ENCODE assay signal across 8 cellular contexts in genomic region chr5:54534306-54534705, GRCh38. TPM values are rescaled to one million over a fixed set of nuclear protein-coding genes. Genes with fewer than 3 reads are reported as not detected.
DNase-seq lines count a peak whose midpoint lies in the region; ATAC-seq and TF ChIP-seq lines count a peak whose summit lies in the region.
"Had no signal": no experiment of that assay in that cellular context is flagged by ENCODE, and none has a peak within 500 bp of the region (broad histone marks: within the 10 kb centered on the region; RNA-seq: fewer than 3 reads in every experiment).

No MANE protein-coding gene starts in this region.

- no peak overlapping the region for H3K4me3 ChIP-seq in adrenal gland
- H3K4me3 ChIP-seq in fibroblast of lung (replicated peaks in 1 of 4; ENCODE audit: control extremely low read depth in 1 of 4, insufficient read depth in 1 of 4, low read depth in 3 of 4, low read length in 4 of 4), result no peak overlapping the region
- no peak overlapping the region for H3K4me3 ChIP-seq in transverse colon

- no peaks in the 10 kb centered on the region for H3K27me3 Mint-ChIP-seq in neural crest cell (ENCODE audit: low read depth)

- peaks cover 93% of the 10 kb centered on the region for H3K79me2 ChIP-seq in fibroblast of lung (ENCODE audit: control insufficient read depth, insufficient read depth, low read length)

- peak overlapping the region; percentile 85 for H3K27ac Mint-ChIP-seq in neural crest cell (ENCODE audit: unreplicated experiment)

- no peak overlapping the region for H3K9ac ChIP-seq in fibroblast of lung (ENCODE audit: insufficient read depth, low read length)

- H3K4me3 Mint-ChIP-seq in neural crest cell, result peak overlapping the region; percentile 52

- in situ Hi-C loops in transverse colon (cut with MboI; ENCODE audit: low pct_ligation_motif_present in 1 of 4, low pct_unique_long_range_greater_than_20kb in 1 of 4, low sequenced_read_pairs in 3 of 4), result no loop called here

- no peak overlapping the region for H2AFZ ChIP-seq in fibroblast of lung (ENCODE audit: low read length)

- H3K9me3 ChIP-seq in adrenal gland (replicated peaks in 1 of 3) (no peaks in the 10 kb centered on the region), fibroblast of lung (ENCODE audit: control insufficient read depth, insufficient read depth, low read depth, low read length) (no peaks in the 10 kb centered on the region), transverse colon (no peaks in the 10 kb centered on the region)

- intact Hi-C loops in adrenal gland (cut with DNase I), result no loop called here
- intact Hi-C loops in transverse colon (cut with DNase I; ENCODE audit: low total_unique reads), result no loop called here

- TF ChIP-seq POLR2A in adrenal gland (IDR thresholded peaks at IDR 0.05) (no peak), transverse colon (IDR thresholded peaks at IDR 0.05) (no peak)

- H3K36me3 ChIP-seq in adrenal gland (replicated peaks in 1 of 2) (no peaks in the 10 kb centered on the region), fibroblast of lung (ENCODE audit: control insufficient read depth, insufficient read depth, low read length) (peaks cover 3% of the 10 kb centered on the region), transverse colon (no peaks in the 10 kb centered on the region)

- peaks cover 33% of the 10 kb centered on the region for H3K4me1 Mint-ChIP-seq in neural crest cell

- DNase-seq in adrenal gland (no peak), fibroblast of lung (ENCODE audit: low read depth in 2 of 2) (no peak), neural crest cell (ENCODE audit: low read depth, low spot score) (no peak), transverse colon (no peak), mesenteric fat pad (ENCODE audit: low spot score) (no peak), NCI-H510A treated with DMSO at 0.1 percent for 48 hours (lab: John Stamatoyannopoulos, UW) (no peak)
- DNase-seq: KG1 had no signal

- WGBS in adrenal gland, 4 donors, result 40 to 71% (median 63%) methylated on average over 2 of the region's 2 CpGs
- WGBS in transverse colon (ENCODE audit: low coverage in 1 of 2), 2 donors, result 44 to 65% methylated on average over 2 of the region's 2 CpGs

- peaks cover 8% of the 10 kb centered on the region for H3K36me3 Mint-ChIP-seq in neural crest cell (ENCODE audit: low read depth)

- H3K4me1 ChIP-seq in adrenal gland (replicated peaks in 1 of 2) (peaks cover 12 to 54% of the 10 kb centered on the region in 2 donors), fibroblast of lung (ENCODE audit: control insufficient read depth, extremely low read depth, insufficient read depth, low read length) (peaks cover 8% of the 10 kb centered on the region), transverse colon (peaks cover 0 to 36% (median 19%) of the 10 kb centered on the region in 4 donors)

- peaks cover 8% of the 10 kb centered on the region for H4K20me1 ChIP-seq in fibroblast of lung (ENCODE audit: control insufficient read depth, extremely low read depth, insufficient read depth, low read length)

- H3K27ac ChIP-seq in adrenal gland (peak overlapping the region in 4 of 5 donors; percentile 33 to 70 (median 45)), fibroblast of lung (ENCODE audit: insufficient read depth, low read length) (peak overlapping the region; percentile 41), transverse colon (peak overlapping the region; percentile 50 to 78 (median 67))

- no peaks in the 10 kb centered on the region for H3K9me3 Mint-ChIP-seq in neural crest cell

- no peak for TF ChIP-seq EP300 in transverse colon (IDR thresholded peaks at IDR 0.05; ENCODE audit: low read depth)

- no peak for ATAC-seq in HG02678 (IDR thresholded peaks at IDR 0.05; ENCODE audit: unreplicated experiment)

- H3K4me2 ChIP-seq in fibroblast of lung (ENCODE audit: extremely low read depth, insufficient read depth, low read length), result peak overlapping the region; percentile 62

- TF ChIP-seq CTCF in adrenal gland (IDR thresholded peaks at IDR 0.05) (no peak), fibroblast of lung (conservative IDR thresholded peaks at IDR 0.05 in 1 of 2, IDR thresholded peaks at IDR 0.05 in 1 of 2; ENCODE audit: low read depth in 1 of 2, low read length in 2 of 2) (no peak), neural crest cell (conservative IDR thresholded peaks at IDR 0.05) (no peak), transverse colon (IDR thresholded peaks at IDR 0.05) (no peak)

- H3K27me3 ChIP-seq in adrenal gland, result no peaks in the 10 kb centered on the region
- no peaks in the 10 kb centered on the region for H3K27me3 ChIP-seq in fibroblast of lung (ENCODE audit: control insufficient read depth, insufficient read depth, low read length)
- no peaks in the 10 kb centered on the region for H3K27me3 ChIP-seq in transverse colon

RNA-seq across cellular contexts. Expression of gene SNX18, which starts 16.7 kb away (rescaled TPM):
- total RNA-seq in adrenal gland (10 to 100 TPM; 30.2 to 89.4 (median 43.2) TPM), fibroblast of lung (91.7 and 109 TPM in 2 replicates), neural crest cell (19.4 and 21.3 TPM in 2 replicates), transverse colon (10 to 100 TPM; 18.0 to 35.4 (median 20.0) TPM), mesenteric fat pad (35.3 TPM)
- polyA plus RNA-seq in adrenal gland (10 to 100 TPM in 1 of 3 donors, 1 to 10 TPM in 2; 4.0 to 20.6 (median 5.7) TPM), fibroblast of lung (49.0 and 80.1 TPM in 2 replicates)
- 44.7 and 78.2 TPM in 2 replicates for polyA plus RNA-seq in fibroblast of lung (2012)
- 34.0 and 60.5 TPM in 2 replicates for polyA minus RNA-seq in fibroblast of lung (ENCODE audit: low replicate concordance)
